Comparison of ENCODE assay signal across 10 cellular contexts in genomic region chr4:997375-998071, GRCh38. TPM values are rescaled to one million over a fixed set of nuclear protein-coding genes. Genes with fewer than 3 reads are reported as not detected.
A peak's percentile ranks its signal among the peaks of the same experiment; 100 is the strongest.
DNase-seq lines count a peak whose midpoint lies in the region; ATAC-seq and TF ChIP-seq lines count a peak whose summit lies in the region.
"Had no signal": no experiment of that assay in that cellular context is flagged by ENCODE, and none has a peak within 500 bp of the region (broad histone marks: within the 10 kb centered on the region; RNA-seq: fewer than 3 reads in every experiment).

No MANE protein-coding gene starts in this region.

- H3K27ac ChIP-seq in endodermal cell (ENCODE audit: low read depth, low read length) = no peak overlapping the region
- H3K27ac ChIP-seq in vagina = no peak overlapping the region

- H3K27me3 ChIP-seq in endodermal cell (ENCODE audit: control insufficient read depth, insufficient read depth, low read length, poor library complexity, severe bottlenecking) = peaks cover 73% of the 10 kb centered on the region
- H3K27me3 ChIP-seq in vagina = peaks cover 10% of the 10 kb centered on the region

- no peak overlapping the region for H3K27ac Mint-ChIP-seq in stimulated activated naive CD8-positive, alpha-beta T cell treated with anti-CD3 and anti-CD28 coated beads, Interleukin-15, amount 100 ng/mL, for 72 hours
- H3K27ac Mint-ChIP-seq in endodermal cell = no peak overlapping the region

- H3K9me3 ChIP-seq in endodermal cell (ENCODE audit: control insufficient read depth, low read length) (no peaks in the 10 kb centered on the region), vagina (no peaks in the 10 kb centered on the region)

- TF ChIP-seq POLR2A in vagina (IDR thresholded peaks at IDR 0.05) = no peak

- no peak overlapping the region for H3K9ac ChIP-seq in endodermal cell (ENCODE audit: extremely low read depth, low read length, poor library complexity, severe bottlenecking)

- no peak for DNase-seq in stimulated activated naive CD8-positive, alpha-beta T cell treated with anti-CD3 and anti-CD28 coated beads, Interleukin-15, amount 100 ng/mL, for 72 hours
- DNase-seq in stimulated activated naive CD8-positive, alpha-beta T cell treated with anti-CD3 and anti-CD28 coated beads, Interleukin-15, Interleukin-2, amounts not matched to agents 100 U/mL and 50 U/mL, for 24 hours = no peak
- DNase-seq in endodermal cell (no peak), midbrain (lab: John Stamatoyannopoulos, UW) (peak; percentile 48), vagina (ENCODE audit: extremely low spot score in 2 of 2) (no peak), mesenteric fat pad (ENCODE audit: low spot score) (no peak)
- DNase-seq: DND-41, Karpas-422 had no signal

- intact Hi-C loops in vagina (cut with DNase I) = no loop called here

- H3K4me1 ChIP-seq in endodermal cell (ENCODE audit: control insufficient read depth, insufficient read depth, low read length) (no peaks in the 10 kb centered on the region), vagina (peaks cover 24% of the 10 kb centered on the region)

- H3K27me3 Mint-ChIP-seq in stimulated activated naive CD8-positive, alpha-beta T cell treated with anti-CD3 and anti-CD28 coated beads, Interleukin-15, amount 100 ng/mL, for 72 hours = peaks cover 70% of the 10 kb centered on the region
- H3K27me3 Mint-ChIP-seq in endodermal cell (ENCODE audit: insufficient read depth) = peaks cover 60% of the 10 kb centered on the region

- H3K4me1 Mint-ChIP-seq in stimulated activated naive CD8-positive, alpha-beta T cell treated with anti-CD3 and anti-CD28 coated beads, Interleukin-15, amount 100 ng/mL, for 72 hours = peaks cover 21% of the 10 kb centered on the region
- peaks cover 4% of the 10 kb centered on the region for H3K4me1 Mint-ChIP-seq in endodermal cell

- H3K4me3 ChIP-seq in endodermal cell (ENCODE audit: low read length) = no peak overlapping the region
- peak overlapping the region; percentile 23 to 44 for H3K4me3 ChIP-seq in vagina

- no peaks in the 10 kb centered on the region for H3K36me3 Mint-ChIP-seq in endodermal cell (ENCODE audit: low read depth)

- H3K36me3 ChIP-seq in endodermal cell (ENCODE audit: control insufficient read depth, insufficient read depth, low read length) (no peaks in the 10 kb centered on the region), vagina (no peaks in the 10 kb centered on the region)

- H3K4me3 Mint-ChIP-seq in stimulated activated naive CD8-positive, alpha-beta T cell treated with anti-CD3 and anti-CD28 coated beads, Interleukin-15, amount 100 ng/mL, for 72 hours = peak overlapping the region in 1 of 2 donors; percentile 41
- peak overlapping the region; percentile 26 for H3K4me3 Mint-ChIP-seq in endodermal cell

- WGBS in endodermal cell (ENCODE audit: insufficient coverage in 1 of 2, insufficient read length in 1 of 2), 2 experiments = 11 to 13% methylated on average over 20 to 68 of the region's 68 CpGs

- H3K9me3 Mint-ChIP-seq in stimulated activated naive CD8-positive, alpha-beta T cell treated with anti-CD3 and anti-CD28 coated beads, Interleukin-15, amount 100 ng/mL, for 72 hours = no peaks in the 10 kb centered on the region
- H3K9me3 Mint-ChIP-seq in endodermal cell = no peaks in the 10 kb centered on the region

- no peak for TF ChIP-seq CTCF in endodermal cell (conservative IDR thresholded peaks at IDR 0.05)
- TF ChIP-seq CTCF in vagina (IDR thresholded peaks at IDR 0.05) = no peak

- ATAC-seq in stimulated activated naive CD8-positive, alpha-beta T cell treated with anti-CD3 and anti-CD28 coated beads, Interleukin-15, amount 100 ng/mL, for 72 hours = peak; percentile 40
- ATAC-seq in stimulated activated naive CD8-positive, alpha-beta T cell treated with anti-CD3 and anti-CD28 coated beads, Interleukin-15, Interleukin-2, amounts not matched to agents 100 U/mL and 50 U/mL, for 24 hours = no peak
- ATAC-seq in HG02798 (IDR thresholded peaks at IDR 0.05; ENCODE audit: poor library complexity, unreplicated experiment) (no peak), HG02623 (IDR thresholded peaks at IDR 0.05; ENCODE audit: unreplicated experiment) (no peak)

RNA-seq across cellular contexts. Expression of gene SLC26A1, which starts 4.3 kb away (rescaled TPM):
- total RNA-seq in endodermal cell = 1 to 10 TPM in 1 of 2 donors, under 1 TPM in 1; 0.55 to 1.0 TPM
- 0.21 TPM for polyA plus RNA-seq in endodermal cell (2013, experiment 1 of 2)
- 0.08 TPM for polyA plus RNA-seq in endodermal cell (2013, experiment 2 of 2)
- total RNA-seq in vagina = 2.9 TPM
- 0.22 TPM for total RNA-seq in mesenteric fat pad

RNA-seq across cellular contexts. Expression of gene IDUA, which starts 10.7 kb away (rescaled TPM):
- total RNA-seq in endodermal cell (10 to 100 TPM; 22.4 to 25.6 TPM), vagina (28.0 TPM), mesenteric fat pad (34.7 TPM)
- 4.3 TPM for polyA plus RNA-seq in endodermal cell (2013, experiment 1 of 2)
- polyA plus RNA-seq in endodermal cell (2013, experiment 2 of 2) = 3.6 TPM

RNA-seq across cellular contexts. Expression of gene FGFRL1, which starts 13.9 kb away (rescaled TPM):
- 10 to 100 TPM; 51.0 to 93.3 TPM for total RNA-seq in endodermal cell
- 33.2 TPM for polyA plus RNA-seq in endodermal cell (2013, experiment 1 of 2)
- polyA plus RNA-seq in endodermal cell (2013, experiment 2 of 2) = 31.8 TPM
- 20.9 TPM for total RNA-seq in vagina
- total RNA-seq in mesenteric fat pad = 54.1 TPM

RNA-seq across cellular contexts. Expression of gene DGKQ, which starts 24.2 kb away (rescaled TPM):
- total RNA-seq in endodermal cell = 10 to 100 TPM; 26.3 to 31.1 TPM
- polyA plus RNA-seq in endodermal cell (2013, experiment 1 of 2) = 7.8 TPM
- polyA plus RNA-seq in endodermal cell (2013, experiment 2 of 2) = 8.3 TPM
- total RNA-seq in vagina = 16.2 TPM
- total RNA-seq in mesenteric fat pad = 10.1 TPM
